Comparison of ENCODE assay signal across 10 cellular contexts in the genomic region with DNA sequence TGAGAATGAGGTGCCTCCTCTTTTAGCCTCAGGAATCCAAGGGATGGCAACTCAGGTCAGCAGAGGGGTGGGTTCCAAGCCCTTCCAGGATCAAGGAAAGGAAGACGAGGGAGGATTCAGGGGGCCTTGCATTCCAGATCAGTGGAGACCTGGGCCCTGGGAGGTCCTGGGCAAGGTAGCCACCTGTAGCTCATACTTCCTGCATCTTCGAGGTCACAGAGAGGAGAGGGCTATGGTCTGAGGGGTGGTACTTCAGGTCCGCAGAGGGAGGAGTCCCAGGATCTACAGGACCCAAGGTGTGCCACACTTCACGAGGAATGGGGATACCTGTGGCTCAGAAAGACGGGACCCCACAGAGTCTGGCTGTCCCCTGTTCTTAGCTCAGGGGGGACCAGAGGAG. TPM values are rescaled to one million over a fixed set of nuclear protein-coding genes. Genes with fewer than 3 reads are reported as not detected.
"Had no signal": no experiment of that assay in that cellular context is flagged by ENCODE, and none has a peak within 500 bp of the region (broad histone marks: within the 10 kb centered on the region; RNA-seq: fewer than 3 reads in every experiment).

No MANE protein-coding gene starts in this region.

- H3K9me3 ChIP-seq: HAP-1 had no signal

- H2AFZ ChIP-seq: GM23248, GM23338 had no signal

- DNase-seq: GM23248, GOT3, H7, H9, HCEC 1CT, HFFc6 had no signal

- H3K4me1 ChIP-seq: HAP-1 had no signal

- H3K4me2 ChIP-seq: GM23338 had no signal

- H3K4me3 ChIP-seq: GM23248, GM23338, HAP-1 had no signal

- H3K27ac ChIP-seq: GM23248 had no signal

- ATAC-seq: GM23338, HCT116 had no signal

- H3K9ac ChIP-seq: GM23248 had no signal

- H3K36me3 ChIP-seq: HAP-1 had no signal

RNA-seq across cellular contexts. Expression of a gene that starts 9.2 kb away (rescaled TPM):
- total RNA-seq: GM23248, H4, HFFc6 had no signal
